In the genomic region with DNA sequence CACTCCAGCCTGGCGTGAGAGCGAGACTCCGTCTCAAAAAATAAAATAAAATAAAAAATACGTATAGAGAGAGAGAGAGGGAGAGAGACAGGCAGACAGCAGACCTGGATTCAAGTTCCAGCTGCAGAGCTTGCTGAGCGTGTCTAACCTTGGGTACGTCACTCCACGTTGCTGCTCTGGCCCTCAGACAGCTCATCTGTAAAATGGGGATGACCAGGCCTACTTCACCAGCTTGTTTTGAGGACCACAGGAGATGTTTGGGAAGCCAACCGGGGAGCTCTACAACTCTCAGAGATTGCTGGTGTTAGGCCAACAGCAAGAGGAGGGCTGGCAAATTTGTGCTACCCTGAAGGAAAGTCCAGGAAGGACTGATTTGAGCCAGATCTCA, we compare ENCODE assay signal across 1 cellular context.
TF ChIP-seq lines count a peak whose summit lies in the region.

No MANE protein-coding gene starts in this region.

TF ChIP-seq in H1, 55 proteins besides CTCF, POLR2A, EP300 and RAD21:
- no peak for TF ChIP-seq CBX5 (IDR thresholded peaks at IDR 0.05; ENCODE audit: low read depth, low read length)
- TF ChIP-seq KDM1A (IDR thresholded peaks at IDR 0.05; ENCODE audit: borderline replicate concordance, low read length) = peak; percentile 53; the same call in 1 of the 2 replicates
- no peak for TF ChIP-seq TBP (IDR thresholded peaks at IDR 0.05; ENCODE audit: low read depth, low read length)
